ENCODE assay signal across 1 cellular context in the genomic region with DNA sequence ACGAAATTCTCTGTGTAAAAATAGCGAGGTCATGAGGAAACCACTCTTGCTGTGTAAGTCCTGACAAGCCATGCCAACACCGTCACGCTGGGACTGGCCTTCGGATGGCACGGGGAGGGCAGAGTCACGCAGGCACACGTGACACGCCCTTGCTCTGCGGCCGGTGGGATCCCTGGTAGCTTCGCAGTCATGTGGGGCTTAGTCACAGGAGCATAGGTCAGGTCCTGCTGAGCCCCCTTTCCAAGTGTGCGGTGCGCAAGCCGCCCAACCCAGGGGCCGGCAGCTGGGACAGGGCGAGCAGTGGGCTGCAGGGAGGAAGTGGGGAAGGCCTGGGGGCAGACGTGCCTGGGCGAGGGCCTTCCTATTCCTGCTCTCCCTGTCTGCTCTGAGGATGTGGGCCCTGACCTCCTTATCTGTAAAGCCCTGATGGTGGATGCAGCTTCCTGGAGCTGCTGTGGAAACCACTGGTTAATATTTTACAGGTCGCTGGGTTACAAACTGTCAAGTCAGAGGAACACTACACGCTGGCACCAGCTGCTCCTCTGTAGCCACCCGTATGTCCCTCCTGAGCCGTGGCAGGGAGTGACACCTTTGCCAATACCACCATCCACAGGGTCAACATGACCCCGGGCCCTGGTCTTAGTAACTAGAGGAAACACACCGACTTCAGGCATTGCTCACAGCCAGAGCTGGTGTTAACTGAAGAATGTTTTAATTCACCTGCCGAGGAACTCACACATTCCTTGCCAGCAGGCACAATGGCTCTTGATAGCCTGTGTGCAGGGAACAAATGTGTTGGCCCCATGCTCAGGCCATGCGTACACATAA.
TF ChIP-seq lines count a peak whose summit lies in the region.

No MANE protein-coding gene starts in this region.

TF ChIP-seq in K562, 482 proteins besides CTCF, POLR2A, EP300 and RAD21 (continued from another document and continues in another):
- TF ChIP-seq HOMEZ (CRISPR knock-in tag; IDR thresholded peaks at IDR 0.05) (no peak), ZBTB1 (CRISPR knock-in tag; IDR thresholded peaks at IDR 0.05; ENCODE audit: borderline replicate concordance, low read depth) (no peak), USF2 (CRISPR knock-in tag; IDR thresholded peaks at IDR 0.05) (peak; percentile 41; the same call in 1 of the 2 replicates), KAT8 (IDR thresholded peaks at IDR 0.05; ENCODE audit: low read depth) (no peak), ZNF436 (CRISPR knock-in tag; IDR thresholded peaks at IDR 0.05) (no peak), FOSL1 (tag; conservative IDR thresholded peaks at IDR 0.05) (peak; percentile 50), DNMT1 (IDR thresholded peaks at IDR 0.05) (no peak), RUNX1 (IDR thresholded peaks at IDR 0.05; ENCODE audit: low read depth) (no peak), SRF (CRISPR knock-in tag; IDR thresholded peaks at IDR 0.05) (no peak), SREBF1 (IDR thresholded peaks at IDR 0.05; ENCODE audit: borderline replicate concordance, low read depth, low read length) (no peak), ZNF407 (IDR thresholded peaks at IDR 0.05; ENCODE audit: low read depth) (no peak), SMAD2 (IDR thresholded peaks at IDR 0.05; ENCODE audit: low read depth, low read length) (no peak), POLR2AphosphoS5 (IDR thresholded peaks at IDR 0.05; ENCODE audit: control insufficient read depth, insufficient read depth, low read depth, low read length) (no peak), ZNF124 (CRISPR knock-in tag; IDR thresholded peaks at IDR 0.05) (no peak), ZNF277 (CRISPR knock-in tag; IDR thresholded peaks at IDR 0.05; ENCODE audit: borderline replicate concordance) (no peak), CSDE1 (IDR thresholded peaks at IDR 0.05) (no peak), HOXB6 (CRISPR knock-in tag; IDR thresholded peaks at IDR 0.05; ENCODE audit: borderline replicate concordance) (no peak), POLR2H (tag; IDR thresholded peaks at IDR 0.05; ENCODE audit: low read depth) (no peak), TAL1 (IDR thresholded peaks at IDR 0.05) (no peak), CXXC5 (CRISPR knock-in tag; IDR thresholded peaks at IDR 0.05) (0 out of 2 replicates have a peak, but pooled peaks have one; percentile 16), SIX5 (IDR thresholded peaks at IDR 0.05; ENCODE audit: borderline replicate concordance in 1 of 2, insufficient read depth in 1 of 2, low read depth in 1 of 2, low read length in 2 of 2) (no peak), ZNF239 (CRISPR knock-in tag; IDR thresholded peaks at IDR 0.05) (no peak), ZNF77 (CRISPR knock-in tag; IDR thresholded peaks at IDR 0.05) (no peak), NR2C2 (CRISPR knock-in tag; IDR thresholded peaks at IDR 0.05) (no peak), NR2C2 (tag; IDR thresholded peaks at IDR 0.05) (0 out of 2 replicates have a peak, but pooled peaks have one; percentile 31), NR2C1 (IDR thresholded peaks at IDR 0.05) (no peak), NR2C1 (tag; IDR thresholded peaks at IDR 0.05) (0 out of 2 replicates have a peak, but pooled peaks have one; percentile 32), GTF2B (IDR thresholded peaks at IDR 0.05; ENCODE audit: extremely low read depth, insufficient read length) (no peak)
- TF ChIP-seq, protein P1, sequence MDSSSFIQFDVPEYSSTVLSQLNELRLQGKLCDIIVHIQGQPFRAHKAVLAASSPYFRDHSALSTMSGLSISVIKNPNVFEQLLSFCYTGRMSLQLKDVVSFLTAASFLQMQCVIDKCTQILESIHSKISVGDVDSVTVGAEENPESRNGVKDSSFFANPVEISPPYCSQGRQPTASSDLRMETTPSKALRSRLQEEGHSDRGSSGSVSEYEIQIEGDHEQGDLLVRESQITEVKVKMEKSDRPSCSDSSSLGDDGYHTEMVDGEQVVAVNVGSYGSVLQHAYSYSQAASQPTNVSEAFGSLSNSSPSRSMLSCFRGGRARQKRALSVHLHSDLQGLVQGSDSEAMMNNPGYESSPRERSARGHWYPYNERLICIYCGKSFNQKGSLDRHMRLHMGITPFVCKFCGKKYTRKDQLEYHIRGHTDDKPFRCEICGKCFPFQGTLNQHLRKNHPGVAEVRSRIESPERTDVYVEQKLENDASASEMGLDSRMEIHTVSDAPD (CRISPR knock-in tag; IDR thresholded peaks at IDR 0.05): no peak
- TF ChIP-seq, protein P2, sequence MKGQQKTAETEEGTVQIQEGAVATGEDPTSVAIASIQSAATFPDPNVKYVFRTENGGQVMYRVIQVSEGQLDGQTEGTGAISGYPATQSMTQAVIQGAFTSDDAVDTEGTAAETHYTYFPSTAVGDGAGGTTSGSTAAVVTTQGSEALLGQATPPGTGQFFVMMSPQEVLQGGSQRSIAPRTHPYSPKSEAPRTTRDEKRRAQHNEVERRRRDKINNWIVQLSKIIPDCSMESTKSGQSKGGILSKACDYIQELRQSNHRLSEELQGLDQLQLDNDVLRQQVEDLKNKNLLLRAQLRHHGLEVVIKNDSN (CRISPR knock-in tag; IDR thresholded peaks at IDR 0.05): peak; percentile 23; the same call in 1 of the 2 replicates
- TF ChIP-seq, protein P3, sequence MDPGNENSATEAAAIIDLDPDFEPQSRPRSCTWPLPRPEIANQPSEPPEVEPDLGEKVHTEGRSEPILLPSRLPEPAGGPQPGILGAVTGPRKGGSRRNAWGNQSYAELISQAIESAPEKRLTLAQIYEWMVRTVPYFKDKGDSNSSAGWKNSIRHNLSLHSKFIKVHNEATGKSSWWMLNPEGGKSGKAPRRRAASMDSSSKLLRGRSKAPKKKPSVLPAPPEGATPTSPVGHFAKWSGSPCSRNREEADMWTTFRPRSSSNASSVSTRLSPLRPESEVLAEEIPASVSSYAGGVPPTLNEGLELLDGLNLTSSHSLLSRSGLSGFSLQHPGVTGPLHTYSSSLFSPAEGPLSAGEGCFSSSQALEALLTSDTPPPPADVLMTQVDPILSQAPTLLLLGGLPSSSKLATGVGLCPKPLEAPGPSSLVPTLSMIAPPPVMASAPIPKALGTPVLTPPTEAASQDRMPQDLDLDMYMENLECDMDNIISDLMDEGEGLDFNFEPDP (CRISPR knock-in tag; IDR thresholded peaks at IDR 0.05): no peak
- TF ChIP-seq, protein P4, sequence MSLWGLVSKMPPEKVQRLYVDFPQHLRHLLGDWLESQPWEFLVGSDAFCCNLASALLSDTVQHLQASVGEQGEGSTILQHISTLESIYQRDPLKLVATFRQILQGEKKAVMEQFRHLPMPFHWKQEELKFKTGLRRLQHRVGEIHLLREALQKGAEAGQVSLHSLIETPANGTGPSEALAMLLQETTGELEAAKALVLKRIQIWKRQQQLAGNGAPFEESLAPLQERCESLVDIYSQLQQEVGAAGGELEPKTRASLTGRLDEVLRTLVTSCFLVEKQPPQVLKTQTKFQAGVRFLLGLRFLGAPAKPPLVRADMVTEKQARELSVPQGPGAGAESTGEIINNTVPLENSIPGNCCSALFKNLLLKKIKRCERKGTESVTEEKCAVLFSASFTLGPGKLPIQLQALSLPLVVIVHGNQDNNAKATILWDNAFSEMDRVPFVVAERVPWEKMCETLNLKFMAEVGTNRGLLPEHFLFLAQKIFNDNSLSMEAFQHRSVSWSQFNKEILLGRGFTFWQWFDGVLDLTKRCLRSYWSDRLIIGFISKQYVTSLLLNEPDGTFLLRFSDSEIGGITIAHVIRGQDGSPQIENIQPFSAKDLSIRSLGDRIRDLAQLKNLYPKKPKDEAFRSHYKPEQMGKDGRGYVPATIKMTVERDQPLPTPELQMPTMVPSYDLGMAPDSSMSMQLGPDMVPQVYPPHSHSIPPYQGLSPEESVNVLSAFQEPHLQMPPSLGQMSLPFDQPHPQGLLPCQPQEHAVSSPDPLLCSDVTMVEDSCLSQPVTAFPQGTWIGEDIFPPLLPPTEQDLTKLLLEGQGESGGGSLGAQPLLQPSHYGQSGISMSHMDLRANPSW (CRISPR knock-in tag; IDR thresholded peaks at IDR 0.05): no peak
